Comparison of ENCODE assay signal across 7 cellular contexts in genomic region chr17:8409966-8410881, GRCh38. TPM values are rescaled to one million over a fixed set of nuclear protein-coding genes. Genes with fewer than 3 reads are reported as not detected.
DNase-seq lines count a peak whose midpoint lies in the region; ATAC-seq and TF ChIP-seq lines count a peak whose summit lies in the region.

No MANE protein-coding gene starts in this region.

- no peaks in the 10 kb centered on the region for H3K36me3 ChIP-seq in hepatocyte (replicated peaks; ENCODE audit: insufficient read depth, low read depth)
- H3K36me3 ChIP-seq in sigmoid colon, result no peaks in the 10 kb centered on the region

- TF ChIP-seq EP300 in sigmoid colon (IDR thresholded peaks at IDR 0.05), result no peak

- ATAC-seq in GM21529 (IDR thresholded peaks at IDR 0.05; ENCODE audit: unreplicated experiment), result no peak

- H3K9me3 ChIP-seq in hepatocyte (ENCODE audit: low read depth) (no peaks in the 10 kb centered on the region), sigmoid colon (no peaks in the 10 kb centered on the region)

- DNase-seq in NCI-H187 treated with DMSO at 0.1 percent for 48 hours (lab: John Stamatoyannopoulos, UW), result peak; percentile 34
- DNase-seq in T1000 (lab: John Stamatoyannopoulos, UW), result peak; percentile 66
- DNase-seq in astrocyte of the hippocampus (ENCODE audit: low read depth, low spot score), result peak; percentile 93
- peak; percentile 91 for DNase-seq in hepatocyte (ENCODE audit: low spot score)
- peak; percentile 94 for DNase-seq in sigmoid colon

- intact Hi-C loops in sigmoid colon (cut with DNase I), result loop anchor here (1.0 to 2.0 kb wide), 2 partner anchors 336 to 377 kb away; no protein-coding TSS in a partner anchor

- H2AFZ ChIP-seq in hepatocyte, result no peak overlapping the region

- TF ChIP-seq CTCF in GM12875 (IDR thresholded peaks at IDR 0.05; ENCODE audit: borderline replicate concordance, insufficient read depth, low read depth, low read length), result peak; percentile 83
- TF ChIP-seq CTCF in hepatocyte (IDR thresholded peaks at IDR 0.05; ENCODE audit: poor library complexity), result peak; percentile 92
- TF ChIP-seq CTCF in sigmoid colon (IDR thresholded peaks at IDR 0.05), result peak; percentile 73 to 86 (median 78)

- H4K20me1 ChIP-seq in hepatocyte (ENCODE audit: insufficient read depth, poor library complexity, severe bottlenecking), result no peaks in the 10 kb centered on the region

- H3K27me3 ChIP-seq in hepatocyte, result no peaks in the 10 kb centered on the region
- H3K27me3 ChIP-seq in sigmoid colon, result peaks cover 0 to 2% (median 0%) of the 10 kb centered on the region in 3 donors

- no peak overlapping the region for H3K4me3 ChIP-seq in GM12875 (ENCODE audit: low read depth, low read length)
- H3K4me3 ChIP-seq in hepatocyte, result no peak overlapping the region
- H3K4me3 ChIP-seq in sigmoid colon, result no peak overlapping the region

- H3K79me2 ChIP-seq in hepatocyte, result no peaks in the 10 kb centered on the region

- TF ChIP-seq POLR2A in sigmoid colon (IDR thresholded peaks at IDR 0.05), result no peak

- no peak overlapping the region for H3K4me2 ChIP-seq in hepatocyte

- 31% methylated on average over 19 of the region's 19 CpGs for WGBS in hepatocyte (ENCODE audit: low lambda C conversion rate, missing lambda C conversion rate)
- WGBS in sigmoid colon, 2 donors, result 16 to 25% methylated on average over 19 of the region's 19 CpGs

- H3K9me2 ChIP-seq in hepatocyte (replicated peaks; ENCODE audit: insufficient read depth), result no peaks in the 10 kb centered on the region

- H3K27ac ChIP-seq in hepatocyte (no peak overlapping the region), sigmoid colon (no peak overlapping the region)

- H3K4me1 ChIP-seq in hepatocyte (ENCODE audit: insufficient read depth) (no peaks in the 10 kb centered on the region), sigmoid colon (peaks cover 0 to 8% (median 0%) of the 10 kb centered on the region in 4 donors)

RNA-seq across cellular contexts. Expression of gene RNF222, which starts 12.6 kb away (rescaled TPM):
- not detected in 2 replicates for total RNA-seq in hepatocyte
- not detected in 2 replicates for polyA plus RNA-seq in hepatocyte
- not detected for total RNA-seq in sigmoid colon
- polyA plus RNA-seq in sigmoid colon, result under 1 TPM in 1 of 3 donors, not detected in 2; 0.03 TPM

RNA-seq across cellular contexts. Expression of gene NDEL1, which starts 25.5 kb away (rescaled TPM):
- total RNA-seq in hepatocyte (60.7 and 66.3 TPM in 2 replicates), sigmoid colon (10 to 100 TPM; 34.9 to 56.8 (median 49.4) TPM)
- polyA plus RNA-seq in hepatocyte (46.1 and 51.1 TPM in 2 replicates), sigmoid colon (10 to 100 TPM; 31.3 to 41.4 (median 37.2) TPM)

RNA-seq across cellular contexts. Expression of gene RPL26, which starts 27.2 kb away (rescaled TPM):
- 3,628 and 3,816 TPM in 2 replicates for total RNA-seq in hepatocyte
- 403 and 411 TPM in 2 replicates for polyA plus RNA-seq in hepatocyte
- 1,000 to 10,000 TPM; 3,681 to 6,264 (median 5,219) TPM for total RNA-seq in sigmoid colon
- 1,000 to 10,000 TPM; 3,816 to 6,374 (median 4,477) TPM for polyA plus RNA-seq in sigmoid colon

Comparison
In these comparisons a context has a peak if more than half of its experiments do, and no peak if none do; other contexts are left out.
1. DNase-seq: peak in every context shown above with its lines; median percentile 94 in sigmoid colon; 93 in astrocyte of the hippocampus; 91 in hepatocyte; 66 in T1000; 34 in NCI-H187 treated with DMSO at 0.1 percent for 48 hours.